Comparison of ENCODE assay signal across 19 cellular contexts in the genomic region with DNA sequence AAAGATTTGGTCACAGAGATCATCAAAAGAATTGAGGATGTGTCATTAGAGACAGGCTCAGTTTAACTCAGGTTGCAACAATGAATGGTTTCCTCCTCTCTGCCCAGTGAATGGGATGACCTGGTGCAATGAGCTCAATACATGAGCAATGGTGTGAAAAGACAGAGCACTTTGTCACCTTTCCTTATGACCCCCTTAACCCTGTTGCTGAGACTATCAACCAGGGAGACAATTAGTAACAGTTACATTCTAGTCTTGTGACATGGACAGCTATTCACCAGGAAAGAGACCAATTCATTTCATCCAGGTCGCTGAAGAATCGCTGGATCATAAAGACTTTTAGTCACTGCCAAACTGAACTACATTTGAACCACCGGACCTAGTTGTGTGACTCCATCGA. TPM values are rescaled to one million over a fixed set of nuclear protein-coding genes. Genes with fewer than 3 reads are reported as not detected.
A peak's percentile ranks its signal among the peaks of the same experiment; 100 is the strongest.
DNase-seq lines count a peak whose midpoint lies in the region; ATAC-seq, FAIRE-seq and TF ChIP-seq lines count a peak whose summit lies in the region.
"Had no signal": no experiment of that assay in that cellular context is flagged by ENCODE, and none has a peak within 500 bp of the region (broad histone marks: within the 10 kb centered on the region; RNA-seq: fewer than 3 reads in every experiment).

No MANE protein-coding gene starts in this region.

- no peak overlapping the region for H2AFZ ChIP-seq in neural progenitor cell (replicated peaks)

- no peaks in the 10 kb centered on the region for H3K9me3 ChIP-seq in neural progenitor cell (ENCODE audit: low read depth)
- H3K9me3 ChIP-seq: BLaER1 treated with 17β-estradiol and CSF1 and Interleukin-3, amounts not matched to agents 10 nM and 100 nM had no signal

- H3K27me3 Mint-ChIP-seq in neural progenitor cell (ENCODE audit: insufficient read depth, low read depth), result peaks cover 6% of the 10 kb centered on the region
- H3K27me3 Mint-ChIP-seq: B cell had no signal

- no peaks in the 10 kb centered on the region for H3F3A ChIP-seq in neural progenitor cell (ENCODE audit: low read depth)

- FAIRE-seq in RCC 7860 (lab: Jason Lieb, UNC) (peak; percentile 93), frontal cortex (lab: Jason Lieb, UNC) (no peak)
- FAIRE-seq: GM12878 had no signal

- DNase-seq in RCC 7860 (ENCODE audit: low spot score) (peak; percentile 82), kidney glomerular epithelial cell (lab: John Stamatoyannopoulos, UW) (peak; percentile 50), neural progenitor cell (ENCODE audit: low spot score) (peak; percentile 26), frontal cortex (ENCODE audit: low spot score in 2 of 2) (no peak), NCI-H1694 treated with DMSO at 0.1 percent for 48 hours (lab: John Stamatoyannopoulos, UW) (no peak)
- DNase-seq: CD8-positive, alpha-beta T cell; DMS 273 treated with DMSO at 0.1 percent for 48 hours; DMS53; DND-41; EL; GOT3; H7; HFFc6 had no signal

- H3K27ac ChIP-seq in neural progenitor cell, result no peak overlapping the region
- H3K27ac ChIP-seq: BLaER1 treated with 17β-estradiol and CSF1 and Interleukin-3, amounts not matched to agents 10 nM and 100 nM had no signal

- no peak for TF ChIP-seq CTCF in neural progenitor cell (IDR thresholded peaks at IDR 0.05)

- H3K4me2 ChIP-seq in neural progenitor cell, result peak overlapping the region; percentile 3
- H3K4me2 ChIP-seq: BLaER1 treated with 17β-estradiol and CSF1 and Interleukin-3, amounts not matched to agents 10 nM and 100 nM had no signal

- no peaks in the 10 kb centered on the region for H3K36me3 ChIP-seq in neural progenitor cell
- H3K36me3 ChIP-seq: BLaER1 treated with 17β-estradiol and CSF1 and Interleukin-3, amounts not matched to agents 10 nM and 100 nM had no signal

- H3K36me3 Mint-ChIP-seq in neural progenitor cell, result peaks cover 6% of the 10 kb centered on the region
- H3K36me3 Mint-ChIP-seq: CD8-positive, alpha-beta T cell had no signal

- H3K27me3 ChIP-seq in neural progenitor cell, result no peaks in the 10 kb centered on the region
- H3K27me3 ChIP-seq: BLaER1 treated with 17β-estradiol and CSF1 and Interleukin-3, amounts not matched to agents 10 nM and 100 nM had no signal

- ATAC-seq in HG02938 (IDR thresholded peaks at IDR 0.05; ENCODE audit: unreplicated experiment), result no peak
- ATAC-seq: CD8-positive, alpha-beta T cell; GM12878; HCT116 had no signal

- H3K27ac Mint-ChIP-seq in neural progenitor cell, result no peak overlapping the region
- H3K27ac Mint-ChIP-seq: B cell; CD8-positive, alpha-beta T cell; HFFc6 had no signal

- H4K20me1 ChIP-seq in neural progenitor cell (ENCODE audit: low read depth), result no peaks in the 10 kb centered on the region
- H4K20me1 ChIP-seq: BLaER1 treated with 17β-estradiol and CSF1 and Interleukin-3, amounts not matched to agents 10 nM and 100 nM had no signal

- no peak overlapping the region for H3K9ac ChIP-seq in neural progenitor cell
- H3K9ac ChIP-seq: BLaER1 treated with 17β-estradiol and CSF1 and Interleukin-3, amounts not matched to agents 10 nM and 100 nM had no signal

- H3K4me1 ChIP-seq in neural progenitor cell, result peaks cover 12% of the 10 kb centered on the region
- H3K4me1 ChIP-seq: BLaER1 treated with 17β-estradiol and CSF1 and Interleukin-3, amounts not matched to agents 10 nM and 100 nM had no signal

- H3K79me2 ChIP-seq in neural progenitor cell (ENCODE audit: low read depth), result no peaks in the 10 kb centered on the region

- peaks cover 21% of the 10 kb centered on the region for H3K9me3 Mint-ChIP-seq in neural progenitor cell
- H3K9me3 Mint-ChIP-seq: CD8-positive, alpha-beta T cell had no signal

- no peak overlapping the region for H3K4me3 ChIP-seq in neural progenitor cell
- H3K4me3 ChIP-seq: BLaER1 treated with 17β-estradiol and CSF1 and Interleukin-3, amounts not matched to agents 10 nM and 100 nM; GM12878 had no signal

- H3K4me1 Mint-ChIP-seq in neural progenitor cell, result peaks cover 20% of the 10 kb centered on the region
- H3K4me1 Mint-ChIP-seq: B cell had no signal

- no peak overlapping the region for H3K4me3 Mint-ChIP-seq in neural progenitor cell
- H3K4me3 Mint-ChIP-seq: B cell; CD8-positive, alpha-beta T cell; HFFc6 had no signal

RNA-seq across cellular contexts. Expression of gene CDH6, which starts 19.9 kb away (rescaled TPM):
- total RNA-seq in neural progenitor cell (ENCODE audit: low replicate concordance), result 17.9 and 18.0 TPM in 2 replicates
- 37.1 TPM for total RNA-seq in frontal cortex
- total RNA-seq: A172; B cell; CD8-positive, alpha-beta T cell; GM12878 had no signal

Comparison
In these comparisons a context has a peak if more than half of its experiments do, and no peak if none do; other contexts are left out.
1. DNase-seq: peak in RCC 7860 (single experiment), kidney glomerular epithelial cell (single experiment) and neural progenitor cell (single experiment); none in frontal cortex (0 of 2) and NCI-H1694 treated with DMSO at 0.1 percent for 48 hours (single experiment).